Comparison of ENCODE assay signal across 31 cellular contexts in genomic region chr21:21415741-21416140, GRCh38.
"Had no signal": no experiment of that assay in that cellular context is flagged by ENCODE, and none has a peak within 500 bp of the region (broad histone marks: within the 10 kb centered on the region; RNA-seq: fewer than 3 reads in every experiment).

No MANE protein-coding gene starts in this region.

- ATAC-seq: heart right ventricle; left colon; left ventricle myocardium superior; lower lobe of right lung; naive thymus-derived CD8-positive, alpha-beta T cell; psoas muscle; right cardiac atrium; stimulated activated effector memory CD8-positive, alpha-beta T cell treated with anti-CD3 and anti-CD28 coated beads, Interleukin-12 subunit alpha, Interleukin-12 subunit beta, amount 100 ng/mL, for 72 hours had no signal

- H3K4me3 ChIP-seq: coronary artery, esophagus squamous epithelium, heart right ventricle, lower lobe of right lung, ovary, psoas muscle, sigmoid colon, stomach, testis, tibial artery, upper lobe of left lung, uterus had no signal

- DNase-seq: dermis blood vessel endothelial cell; effector memory CD4-positive, alpha-beta T cell; erythroblast; esophagus squamous epithelium; foreskin melanocyte; glutamatergic neuron; heart right ventricle; hippocampal formation; islet precursor cell; kidney glomerular epithelial cell; left colon; left ventricle myocardium superior; lower lobe of right lung; naive thymus-derived CD8-positive, alpha-beta T cell; nephron progenitor cell; occipital lobe; ovary; psoas muscle; sigmoid colon; stimulated activated CD4-positive, alpha-beta T cell treated with anti-CD3 and anti-CD28 coated beads, Interleukin-2, amount 100 ng/mL, for 24 hours; stimulated activated CD4-positive, alpha-beta T cell treated with anti-CD3 and anti-CD28 coated beads, Interleukin-4, amount 100 ng/mL, for 24 hours; stimulated activated naive CD4-positive, alpha-beta T cell treated with Interleukin-2 at 50 U/mL for 16 hours; stomach; substantia nigra; testis; tibial artery; uterus had no signal
